ENCODE assay signal across 1 cellular context in genomic region chr6:32689531-32690505, GRCh38.
TF ChIP-seq lines count a peak whose summit lies in the region.

No MANE protein-coding gene starts in this region.

TF ChIP-seq in GM12878, 131 proteins besides CTCF, POLR2A, EP300 and RAD21 (continued from another document and continues in another):
- TF ChIP-seq CUX1 (IDR thresholded peaks at IDR 0.05; ENCODE audit: insufficient replicate concordance, low read depth, low read length) (no peak), KAT2A (conservative IDR thresholded peaks at IDR 0.05; ENCODE audit: control insufficient read depth, low read depth, low read length) (no peak), SUPT20H (IDR thresholded peaks at IDR 0.05; ENCODE audit: borderline replicate concordance, control insufficient read depth, low read depth, low read length) (no peak), IRF3 (IDR thresholded peaks at IDR 0.05) (peak; percentile 58; the same call in 1 of the 2 replicates), YBX1 (IDR thresholded peaks at IDR 0.05) (no peak), PKNOX1 (IDR thresholded peaks at IDR 0.05) (no peak), MEF2A (IDR thresholded peaks at IDR 0.05; ENCODE audit: insufficient read depth, low read depth, low read length) (peak; percentile 48; the same call in 1 of the 2 replicates), MYB (IDR thresholded peaks at IDR 0.05; ENCODE audit: borderline replicate concordance, low read depth, low read length) (no peak), SPI1 (IDR thresholded peaks at IDR 0.05; ENCODE audit: borderline replicate concordance, insufficient read depth, low read depth, low read length) (no peak), FOXK2 (IDR thresholded peaks at IDR 0.05) (no peak), JUND (IDR thresholded peaks at IDR 0.05; ENCODE audit: low read depth, low read length) (no peak), HDAC6 (IDR thresholded peaks at IDR 0.05; ENCODE audit: unreplicated experiment) (no peak), PML (IDR thresholded peaks at IDR 0.05; ENCODE audit: low read length) (peak; percentile 87; the same call in 1 of the 2 replicates), MXI1 (IDR thresholded peaks at IDR 0.05; ENCODE audit: low read depth, low read length) (no peak), CBX3 (IDR thresholded peaks at IDR 0.05; ENCODE audit: borderline replicate concordance, low read depth) (no peak), BCLAF1 (IDR thresholded peaks at IDR 0.05) (no peak), SP1 (IDR thresholded peaks at IDR 0.05; ENCODE audit: low read depth, low read length) (no peak), RUNX3 (IDR thresholded peaks at IDR 0.05; ENCODE audit: low read length) (peak; percentile 86), GATAD2B (conservative IDR thresholded peaks at IDR 0.05; ENCODE audit: low read depth) (no peak), TCF7 (IDR thresholded peaks at IDR 0.05; ENCODE audit: borderline replicate concordance) (no peak), SMAD5 (IDR thresholded peaks at IDR 0.05; ENCODE audit: low read depth) (peak; percentile 61; the same call in 1 of the 2 replicates), ASH2L (IDR thresholded peaks at IDR 0.05; ENCODE audit: borderline replicate concordance, low read depth) (no peak), ZNF24 (IDR thresholded peaks at IDR 0.05) (no peak), SMAD1 (IDR thresholded peaks at IDR 0.05; ENCODE audit: low read depth, partially characterized antibody) (peak; percentile 89), NFXL1 (IDR thresholded peaks at IDR 0.05; ENCODE audit: borderline replicate concordance) (no peak), REST (IDR thresholded peaks at IDR 0.05; ENCODE audit: low read depth, low read length) (peak; percentile 58; the same call in 1 of the 2 replicates), CEBPZ (IDR thresholded peaks at IDR 0.05; ENCODE audit: low read depth, low read length) (no peak), NRF1 (conservative IDR thresholded peaks at IDR 0.05; ENCODE audit: low read depth, low read length) (no peak), CHD4 (IDR thresholded peaks at IDR 0.05) (no peak), PBX3 (IDR thresholded peaks at IDR 0.05; ENCODE audit: insufficient replicate concordance, low read depth, low read length) (no peak), GABPA (IDR thresholded peaks at IDR 0.05; ENCODE audit: low read depth) (peak; percentile 48; the same call in 1 of the 2 replicates), CBX5 (IDR thresholded peaks at IDR 0.05; ENCODE audit: low read depth) (peak; percentile 53; the same call in 1 of the 2 replicates), E2F4 (IDR thresholded peaks at IDR 0.05; ENCODE audit: low read depth, low read length) (no peak), SIN3A (IDR thresholded peaks at IDR 0.05; ENCODE audit: low read depth, low read length) (no peak), SMARCA5 (IDR thresholded peaks at IDR 0.05) (no peak), NR2F1 (conservative IDR thresholded peaks at IDR 0.05) (no peak), STAT1 (conservative IDR thresholded peaks at IDR 0.05) (no peak), CHD1 (IDR thresholded peaks at IDR 0.05; ENCODE audit: low read depth, low read length) (0 out of 2 replicates have a peak, but pooled peaks have one; percentile 74), YY1 (IDR thresholded peaks at IDR 0.05; ENCODE audit: low read depth, low read length) (peak; percentile 87), TCF12 (IDR thresholded peaks at IDR 0.05; ENCODE audit: low read depth, low read length) (0 out of 2 replicates have a peak, but pooled peaks have one; percentile 36), SREBF2 (IDR thresholded peaks at IDR 0.05; ENCODE audit: low read length) (no peak), TCF3 (IDR thresholded peaks at IDR 0.05; ENCODE audit: borderline replicate concordance, insufficient read depth, low read depth, low read length) (0 out of 2 replicates have a peak, but pooled peaks have one; percentile 23), SMC3 (IDR thresholded peaks at IDR 0.05; ENCODE audit: borderline replicate concordance, low read length) (no peak)
